ENCODE assay signal across 20 cellular contexts in genomic region chr20:14332796-14333345, GRCh38. TPM values are rescaled to one million over a fixed set of nuclear protein-coding genes. Genes with fewer than 3 reads are reported as not detected.
DNase-seq lines count a peak whose midpoint lies in the region; ATAC-seq and TF ChIP-seq lines count a peak whose summit lies in the region.
"Had no signal": no experiment of that assay in that cellular context is flagged by ENCODE, and none has a peak within 500 bp of the region (broad histone marks: within the 10 kb centered on the region; RNA-seq: fewer than 3 reads in every experiment).

No MANE protein-coding gene starts in this region.

- no peaks in the 10 kb centered on the region for H3K9me3 ChIP-seq in SK-N-SH
- no peaks in the 10 kb centered on the region for H3K9me3 ChIP-seq in neural cell (ENCODE audit: low read length)
- H3K9me3 ChIP-seq in upper lobe of left lung, result no peaks in the 10 kb centered on the region
- H3K9me3 ChIP-seq: neutrophil, SJSA1 had no signal

- TF ChIP-seq EP300 in SK-N-SH (IDR thresholded peaks at IDR 0.05; ENCODE audit: borderline replicate concordance in 1 of 2, low read depth in 1 of 2, low read length in 1 of 2), result peak; percentile 56 to 68; a peak in 2 of 4 replicates
- no peak for TF ChIP-seq EP300 in neural cell (conservative IDR thresholded peaks at IDR 0.05; ENCODE audit: poor library complexity, severe bottlenecking)
- no peak for TF ChIP-seq EP300 in upper lobe of left lung (IDR thresholded peaks at IDR 0.05)

- H3K9ac ChIP-seq in SK-N-SH (no peak overlapping the region), neural cell (ENCODE audit: low read length) (no peak overlapping the region)

- H3K27ac ChIP-seq in SK-N-SH (ENCODE audit: low read depth in 2 of 2, low read length in 1 of 2), result peak overlapping the region in 1 of 2 experiments; percentile 78; a peak in 2 of 4 replicates
- peak overlapping the region; percentile 44 for H3K27ac ChIP-seq in foreskin keratinocyte
- H3K27ac ChIP-seq in neural cell (ENCODE audit: low read length), result no peak overlapping the region
- H3K27ac ChIP-seq in upper lobe of left lung, result peak overlapping the region in 1 of 4 donors; percentile 80
- H3K27ac ChIP-seq: HL-60, neutrophil, SJSA1, skin epidermis had no signal

- POLR2A ChIA-PET in SK-N-SH (lab: Yijun Ruan, JAX) (no interaction called here), GM10248 (lab: Yijun Ruan, JAX) (no interaction called here)

- no peaks in the 10 kb centered on the region for H3F3A ChIP-seq in SK-N-SH (replicated peaks; ENCODE audit: insufficient read depth)
- H3F3A ChIP-seq in neural cell (ENCODE audit: insufficient read depth, low read length, poor library complexity, severe bottlenecking), result no peaks in the 10 kb centered on the region

- H3K79me2 ChIP-seq in SK-N-SH (ENCODE audit: insufficient read depth), result no peaks in the 10 kb centered on the region
- H3K79me2 ChIP-seq in neural cell (replicated peaks; ENCODE audit: insufficient read depth, low read length), result peaks cover 75% of the 10 kb centered on the region

- ATAC-seq in foreskin keratinocyte, result no peak
- ATAC-seq in upper lobe of left lung (ENCODE audit: low FRiP score in 2 of 2), result no peak
- ATAC-seq in GM19467 (IDR thresholded peaks at IDR 0.05; ENCODE audit: unreplicated experiment), result no peak
- ATAC-seq: activated naive CD8-positive, alpha-beta T cell treated with anti-CD3 and anti-CD28 coated beads, Interleukin-2, amount 50 U/mL, for 24 hours; left ventricle myocardium superior; stimulated activated effector memory CD8-positive, alpha-beta T cell treated with anti-CD3 and anti-CD28 coated beads, Interleukin-12 subunit alpha, Interleukin-12 subunit beta, amount 100 ng/mL, for 72 hours had no signal

- H3K27me3 ChIP-seq in SK-N-SH (ENCODE audit: insufficient read depth) (no peaks in the 10 kb centered on the region), foreskin keratinocyte (no peaks in the 10 kb centered on the region), neural cell (ENCODE audit: insufficient read depth, low read depth, low read length) (no peaks in the 10 kb centered on the region), upper lobe of left lung (no peaks in the 10 kb centered on the region)
- H3K27me3 ChIP-seq: neutrophil, SJSA1 had no signal

- 50% methylated on average over 4 of the region's 4 CpGs for WGBS in SK-N-SH (ENCODE audit: low lambda C conversion rate)
- WGBS in upper lobe of left lung, 2 donors, result 62 to 70% methylated on average over 4 of the region's 4 CpGs

- H4K20me1 ChIP-seq in SK-N-SH (ENCODE audit: insufficient read depth), result no peaks in the 10 kb centered on the region
- H4K20me1 ChIP-seq in neural cell (ENCODE audit: insufficient read depth), result no peaks in the 10 kb centered on the region

- CTCF ChIA-PET in SK-N-SH (lab: Yijun Ruan, JAX) (no interaction called here), GM10248 (lab: Yijun Ruan, JAX) (no interaction called here)

- H3K36me3 ChIP-seq in SK-N-SH (replicated peaks in 1 of 2; ENCODE audit: control insufficient read depth in 1 of 2, insufficient read depth in 2 of 2, low read length in 1 of 2), result no peaks in the 10 kb centered on the region
- no peaks in the 10 kb centered on the region for H3K36me3 ChIP-seq in neural cell (ENCODE audit: insufficient read depth, low read length)
- peaks cover 0 to 10% (median 0%) of the 10 kb centered on the region in 4 donors for H3K36me3 ChIP-seq in upper lobe of left lung
- H3K36me3 ChIP-seq: neutrophil, SJSA1 had no signal

- peak overlapping the region; percentile 12; the same call in 1 of the 2 replicates for H3K4me2 ChIP-seq in SK-N-SH
- no peak overlapping the region for H3K4me2 ChIP-seq in neural cell (ENCODE audit: low read length)

- H3K4me3 ChIP-seq in SK-N-SH (ENCODE audit: low read depth in 2 of 2, low read length in 1 of 2) (no peak overlapping the region; a peak in 1 of 4 replicates), neural cell (ENCODE audit: low read length) (peak overlapping the region; percentile 66), upper lobe of left lung (peak overlapping the region in 3 of 4 donors; percentile 41 to 50 (median 43))
- H3K4me3 ChIP-seq: SJSA1 had no signal

- H3K9me2 ChIP-seq in SK-N-SH (no peaks in the 10 kb centered on the region), neural cell (ENCODE audit: insufficient read depth, low read length) (no peaks in the 10 kb centered on the region)

- peak in 1 of 4 donors; percentile 22 for TF ChIP-seq POLR2A in upper lobe of left lung (IDR thresholded peaks at IDR 0.05)

- TF ChIP-seq CTCF in SK-N-SH (IDR thresholded peaks at IDR 0.05) (no peak), foreskin keratinocyte (conservative IDR thresholded peaks at IDR 0.05) (no peak), neural cell (IDR thresholded peaks at IDR 0.05; ENCODE audit: poor library complexity, severe bottlenecking) (no peak), upper lobe of left lung (IDR thresholded peaks at IDR 0.05) (no peak), GM10248 (IDR thresholded peaks at IDR 0.05; ENCODE audit: control extremely low read depth, extremely low read depth, low read depth, missing control alignments) (no peak)

- TF ChIP-seq RAD21 in SK-N-SH (IDR thresholded peaks at IDR 0.05; ENCODE audit: low read length) (no peak), neural cell (conservative IDR thresholded peaks at IDR 0.05) (no peak)

- no peak overlapping the region for H2AFZ ChIP-seq in SK-N-SH (ENCODE audit: low read depth)
- no peak overlapping the region for H2AFZ ChIP-seq in neural cell (ENCODE audit: low read depth, low read length)

- DNase-seq in SK-N-SH, result no peak
- no peak for DNase-seq in foreskin keratinocyte
- DNase-seq in upper lobe of left lung, result no peak
- no peak for DNase-seq in GM10248 (ENCODE audit: extremely low spot score)
- no peak for DNase-seq in hepatic stellate cell (ENCODE audit: low spot score)
- DNase-seq: activated CD4-positive, alpha-beta T cell treated with anti-CD3 and anti-CD28 coated beads, Interleukin-2, amount 50 U/mL, for 1 hour; activated naive CD8-positive, alpha-beta T cell treated with anti-CD3 and anti-CD28 coated beads, Interleukin-2, amount 50 U/mL, for 24 hours; activated T-cell treated with anti-CD3 and anti-CD28 coated beads, Interleukin-2, amount 50 U/mL, for 48 hours; KBM-7; left ventricle myocardium superior; NCI-H1105 treated with DMSO at 0.1 percent for 48 hours had no signal

- H3K4me1 ChIP-seq in SK-N-SH (ENCODE audit: control insufficient read depth in 1 of 2, insufficient read depth in 2 of 2, low read depth in 1 of 2, low read length in 1 of 2), result peaks cover 0 to 5% of the 10 kb centered on the region in 2 experiments; a peak in 2 of 4 replicates
- peaks cover 24% of the 10 kb centered on the region for H3K4me1 ChIP-seq in foreskin keratinocyte
- H3K4me1 ChIP-seq in upper lobe of left lung, result no peaks in the 10 kb centered on the region
- H3K4me1 ChIP-seq: SJSA1 had no signal

TF ChIP-seq in SK-N-SH, 30 proteins besides CTCF, POLR2A, EP300 and RAD21 (continues in another document):
- TF ChIP-seq GATA2 (CRISPR knock-in tag; IDR thresholded peaks at IDR 0.05) (no peak), YY1 (IDR thresholded peaks at IDR 0.05; ENCODE audit: low read depth) (no peak), TCF12 (IDR thresholded peaks at IDR 0.05) (peak; percentile 92), ELF1 (IDR thresholded peaks at IDR 0.05) (no peak), GABPA (IDR thresholded peaks at IDR 0.05; ENCODE audit: low read depth) (no peak), TAF1 (IDR thresholded peaks at IDR 0.05; ENCODE audit: borderline replicate concordance, low read depth, low read length) (no peak), NRF1 (IDR thresholded peaks at IDR 0.05; ENCODE audit: low read depth, low read length) (no peak), NFIC (IDR thresholded peaks at IDR 0.05; ENCODE audit: borderline replicate concordance) (no peak; the same call in 1 of the 2 replicates), PBX3 (IDR thresholded peaks at IDR 0.05) (peak; percentile 85), JUND (IDR thresholded peaks at IDR 0.05) (peak; percentile 37)

TF ChIP-seq in neural cell, 6 proteins besides CTCF, POLR2A, EP300 and RAD21:
- TF ChIP-seq REST (IDR thresholded peaks at IDR 0.05; ENCODE audit: borderline replicate concordance) (no peak), SMC3 (conservative IDR thresholded peaks at IDR 0.05; ENCODE audit: poor library complexity) (no peak), EZH2 (IDR thresholded peaks at IDR 0.05; ENCODE audit: borderline replicate concordance, insufficient read depth, low read length, poor library complexity, severe bottlenecking) (no peak), POLR2AphosphoS5 (IDR thresholded peaks at IDR 0.05) (no peak), TAF1 (IDR thresholded peaks at IDR 0.05; ENCODE audit: low read depth) (no peak), MXI1 (conservative IDR thresholded peaks at IDR 0.05; ENCODE audit: poor library complexity, severe bottlenecking) (no peak)
TF ChIP-seq in neural cell: peak in this region for 0.

RNA-seq across cellular contexts. Expression of gene FLRT3, which starts 4.5 kb away (rescaled TPM):
- polyA plus RNA-seq in SK-N-SH (2012; rRNA removed) (1.8 and 2.2 TPM in 2 replicates), foreskin keratinocyte (12.9 and 14.2 TPM in 2 replicates), neural cell (3.2 and 3.4 TPM in 2 replicates)
- 2.1 and 2.2 TPM in 2 replicates for polyA plus RNA-seq in SK-N-SH (2012; cell fraction: cytosol; rRNA removed)
- polyA plus RNA-seq in SK-N-SH (2012; cell fraction: nucleus; rRNA removed), result 1.3 and 2.7 TPM in 2 replicates
- total RNA-seq in foreskin keratinocyte (53.6 and 61.2 TPM in 2 replicates), upper lobe of left lung (100 to 1,000 TPM in 1 of 6 donors, 10 to 100 TPM in 5; 19.2 to 127 (median 57.8) TPM)
- 13.4 and 16.4 TPM in 2 replicates for polyA minus RNA-seq in neural cell
- total RNA-seq: OCI-LY7 had no signal
- polyA plus RNA-seq: CD14-positive monocyte had no signal

Comparison
In these comparisons a context has a peak if more than half of its experiments do, and no peak if none do; other contexts are left out.
1. H3K4me3 ChIP-seq: peak in neural cell (single experiment) and upper lobe of left lung (3 of 4); none in SK-N-SH (0 of 2).